ENCODE assay signal across 22 cellular contexts in the genomic region with DNA sequence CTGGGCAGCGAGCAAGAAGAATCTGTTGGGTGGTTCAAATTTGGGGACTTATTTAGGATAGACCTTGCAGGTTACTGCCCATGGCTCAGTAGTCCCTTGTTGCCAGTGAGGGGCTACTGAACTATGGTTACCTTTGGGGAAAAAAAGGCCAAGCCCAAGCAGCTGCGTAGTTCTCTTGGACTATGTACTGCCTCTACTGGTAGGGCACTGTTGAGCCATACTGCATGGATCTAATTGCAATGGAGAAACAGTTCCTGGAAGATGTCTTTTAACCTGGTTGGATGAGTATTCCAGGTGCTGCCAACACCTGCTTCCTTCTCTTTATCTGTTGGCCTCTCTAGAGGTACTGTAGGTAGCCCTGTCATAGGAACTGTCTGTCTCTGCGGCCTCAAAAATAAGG.
"Had no signal": no experiment of that assay in that cellular context is flagged by ENCODE, and none has a peak within 500 bp of the region (broad histone marks: within the 10 kb centered on the region; RNA-seq: fewer than 3 reads in every experiment).

No MANE protein-coding gene starts in this region.

- H3K4me1 ChIP-seq: colonic mucosa, esophagus muscularis mucosa, gastroesophageal sphincter, heart left ventricle, pancreas, upper lobe of left lung had no signal

- DNase-seq: activated CD4-positive, alpha-beta T cell treated with anti-CD3 and anti-CD28 coated beads, Interleukin-2, amount 50 U/mL, for 1 hour; activated CD8-positive, alpha-beta memory T cell treated with anti-CD3 and anti-CD28 coated beads, Interleukin-2, amount 50 U/mL, for 4 hours; activated naive CD4-positive, alpha-beta T cell treated with anti-CD3 and anti-CD28 coated beads for 36 hours; activated T-cell treated with anti-CD3 and anti-CD28 coated beads, Interleukin-2, amount 50 U/mL, for 4 hours; central memory CD4-positive, alpha-beta T cell; colonic mucosa; heart left ventricle; left cardiac atrium; mesendoderm; naive thymus-derived CD8-positive, alpha-beta T cell; pancreas; stimulated activated CD4-positive, alpha-beta T cell treated with anti-CD3 and anti-CD28 coated beads, Interleukin-4, amount 100 ng/mL, for 24 hours; T-helper 1 cell; T-helper 9 cell; upper lobe of left lung had no signal

- FAIRE-seq: pancreas had no signal

- H3K36me3 ChIP-seq: colonic mucosa, esophagus muscularis mucosa, gastroesophageal sphincter, heart left ventricle, neutrophil, pancreas, thoracic aorta, upper lobe of left lung had no signal

- H3K9me3 ChIP-seq: colonic mucosa, neutrophil, pancreas, thoracic aorta had no signal

- ATAC-seq: activated CD4-positive, CD25-positive, alpha-beta regulatory T cell treated with anti-CD3 and anti-CD28 coated beads, Interleukin-2, amount 50 U/mL, for 24 hours; activated T-cell treated with anti-CD3 and anti-CD28 coated beads, Interleukin-2, amount 50 U/mL, for 4 hours; gastroesophageal sphincter; heart left ventricle; left cardiac atrium; naive thymus-derived CD8-positive, alpha-beta T cell; pancreas; sciatic nerve; stimulated activated effector memory CD8-positive, alpha-beta T cell treated with anti-CD3 and anti-CD28 coated beads, Interleukin-12 subunit alpha, Interleukin-12 subunit beta, amount 100 ng/mL, for 72 hours had no signal

- H3K4me3 ChIP-seq: colonic mucosa, esophagus muscularis mucosa, gastroesophageal sphincter, heart left ventricle, pancreas, thoracic aorta, upper lobe of left lung had no signal

- H3K27me3 ChIP-seq: colonic mucosa, esophagus muscularis mucosa, gastroesophageal sphincter, heart left ventricle, neutrophil, pancreas, upper lobe of left lung had no signal

- H3K27ac ChIP-seq: colonic mucosa, esophagus muscularis mucosa, gastroesophageal sphincter, heart left ventricle, neutrophil, pancreas, thoracic aorta, upper lobe of left lung had no signal
